In the genomic region with DNA sequence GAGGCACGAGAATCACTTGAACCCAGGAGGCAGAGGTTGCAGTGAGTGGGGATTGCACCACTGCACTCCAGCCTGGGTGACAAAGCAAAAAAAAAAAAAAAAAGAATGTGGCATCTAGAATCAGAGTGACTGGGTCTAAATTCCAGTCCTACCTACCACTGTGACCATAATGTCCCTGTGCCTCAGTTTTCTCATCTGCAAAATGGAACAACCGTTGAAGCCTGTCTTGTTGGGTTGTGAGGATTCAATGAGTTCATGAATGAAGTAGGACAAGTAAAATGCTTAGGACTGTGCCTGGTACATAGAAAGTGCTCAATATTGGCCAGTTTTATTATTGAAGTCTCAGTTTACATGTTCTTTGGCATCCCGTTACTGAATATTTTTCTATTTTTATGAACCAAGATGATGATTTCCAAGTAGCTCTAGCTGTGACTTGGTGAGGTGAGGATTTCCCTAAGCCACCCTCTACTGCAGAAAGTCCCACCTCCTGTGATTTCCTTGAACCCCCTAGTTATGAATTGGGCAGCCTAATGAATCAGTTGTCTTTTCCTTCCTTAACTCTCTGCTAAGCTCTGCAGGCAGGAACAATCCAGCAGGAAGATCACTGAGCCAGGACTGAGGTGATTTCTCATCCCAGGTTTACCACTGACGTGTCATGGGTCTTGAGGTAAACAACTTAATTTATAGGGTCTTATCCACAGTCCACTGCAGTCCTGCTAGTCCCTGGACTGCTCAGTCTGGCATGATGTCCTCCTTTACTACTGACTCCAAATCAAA, we compare ENCODE assay signal across 17 cellular contexts. TPM values are rescaled to one million over a fixed set of nuclear protein-coding genes. Genes with fewer than 3 reads are reported as not detected.
DNase-seq lines count a peak whose midpoint lies in the region; ATAC-seq and TF ChIP-seq lines count a peak whose summit lies in the region.
"Had no signal": no experiment of that assay in that cellular context is flagged by ENCODE, and none has a peak within 500 bp of the region (broad histone marks: within the 10 kb centered on the region; RNA-seq: fewer than 3 reads in every experiment).

No MANE protein-coding gene starts in this region.

- H3K36me3 ChIP-seq in vagina, result peaks cover 0 to 27% of the 10 kb centered on the region in 2 donors

- no peaks in the 10 kb centered on the region for H3K9me3 ChIP-seq in vagina

- peak overlapping the region; percentile 78 for H3K27ac Mint-ChIP-seq in nephron progenitor cell

- H3K4me1 ChIP-seq in vagina, result peaks cover 14% of the 10 kb centered on the region

- intact Hi-C loops in left ventricle myocardium superior (cut with micrococcal nuclease) (no loop called here), Right ventricle myocardium superior (cut with DNase I) (no loop called here), vagina (cut with DNase I) (no loop called here)

- no peak for DNase-seq in left ventricle myocardium superior
- no peak for DNase-seq in Right ventricle myocardium superior
- DNase-seq in epithelial cell of esophagus (ENCODE audit: low read depth), result peak; percentile 27
- no peak for DNase-seq in nephron progenitor cell
- no peak for DNase-seq in vagina (ENCODE audit: extremely low spot score in 2 of 2)
- DNase-seq in DMS 273 (lab: John Stamatoyannopoulos, UW; ENCODE audit: unreplicated experiment), result no peak
- DNase-seq in AG08395 (ENCODE audit: low spot score), result no peak
- DNase-seq: activated CD4-positive, alpha-beta T cell treated with anti-CD3 and anti-CD28 coated beads for 48 hours; glutamatergic neuron; kidney; NCI-H1417 treated with DMSO at 0.1 percent for 48 hours; NCI-H446; substantia nigra; T-helper 17 cell had no signal

- no peak for TF ChIP-seq POLR2A in vagina (IDR thresholded peaks at IDR 0.05)

- no peak overlapping the region for H3K4me3 Mint-ChIP-seq in nephron progenitor cell
- H3K4me3 Mint-ChIP-seq: neural crest cell, T-helper 17 cell had no signal

- no peaks in the 10 kb centered on the region for H3K27me3 Mint-ChIP-seq in nephron progenitor cell (ENCODE audit: low read depth, poor library complexity)
- H3K27me3 Mint-ChIP-seq: T-helper 17 cell had no signal

- ATAC-seq in left ventricle myocardium superior (peak; percentile 12), Right ventricle myocardium superior (ENCODE audit: poor library complexity) (no peak), HG02870 (IDR thresholded peaks at IDR 0.05; ENCODE audit: unreplicated experiment) (no peak)
- ATAC-seq: T-helper 17 cell had no signal

- peaks cover 37% of the 10 kb centered on the region for H3K36me3 Mint-ChIP-seq in nephron progenitor cell (ENCODE audit: low read depth)

- H3K9me3 Mint-ChIP-seq in nephron progenitor cell, result no peaks in the 10 kb centered on the region
- H3K9me3 Mint-ChIP-seq: neural crest cell had no signal

- H3K27me3 ChIP-seq in vagina, result no peaks in the 10 kb centered on the region

- no peak for TF ChIP-seq CTCF in epithelial cell of esophagus (IDR thresholded peaks at IDR 0.05; ENCODE audit: insufficient read depth, low read depth, low read length, missing control alignments)
- no peak for TF ChIP-seq CTCF in nephron progenitor cell (IDR thresholded peaks at IDR 0.05)
- TF ChIP-seq CTCF in vagina (IDR thresholded peaks at IDR 0.05), result no peak

- peak overlapping the region; percentile 55 for H3K27ac ChIP-seq in vagina

- H3K4me1 Mint-ChIP-seq in nephron progenitor cell, result peaks cover 4% of the 10 kb centered on the region
- H3K4me1 Mint-ChIP-seq: neural crest cell had no signal

- H3K4me3 ChIP-seq in epithelial cell of esophagus (ENCODE audit: low read length), result no peak overlapping the region
- H3K4me3 ChIP-seq in vagina, result no peak overlapping the region
- H3K4me3 ChIP-seq: skin epidermis had no signal

RNA-seq across cellular contexts. Expression of gene MEAF6, which starts 18.9 kb away (rescaled TPM):
- total RNA-seq in left ventricle myocardium superior, result 35.7 TPM
- total RNA-seq in Right ventricle myocardium superior, result 34.6 TPM
- 54.5 TPM for total RNA-seq in vagina

RNA-seq across cellular contexts. Expression of gene SNIP1, which starts 20.6 kb away (rescaled TPM):
- 9.7 TPM for total RNA-seq in left ventricle myocardium superior
- total RNA-seq in Right ventricle myocardium superior, result 7.4 TPM
- 16.5 TPM for total RNA-seq in vagina

RNA-seq across cellular contexts. Expression of gene DNALI1, which starts 23.2 kb away (rescaled TPM):
- 2.3 TPM for total RNA-seq in left ventricle myocardium superior
- 3.1 TPM for total RNA-seq in Right ventricle myocardium superior
- 4.7 TPM for total RNA-seq in vagina
- total RNA-seq: T-helper 17 cell had no signal

RNA-seq across cellular contexts. Expression of gene ZC3H12A, which starts 59.1 kb away (rescaled TPM):
- total RNA-seq in left ventricle myocardium superior (4.3 TPM), Right ventricle myocardium superior (4.2 TPM), vagina (51.6 TPM)
